ENCODE assay signal across 8 cellular contexts in genomic region chr11:46382644-46383403, GRCh38. TPM values are rescaled to one million over a fixed set of nuclear protein-coding genes. Genes with fewer than 3 reads are reported as not detected.
DNase-seq lines count a peak whose midpoint lies in the region; ATAC-seq and TF ChIP-seq lines count a peak whose summit lies in the region.

No MANE protein-coding gene starts in this region.

- no peaks in the 10 kb centered on the region for H3K9me3 Mint-ChIP-seq in activated CD4-positive, alpha-beta T cell treated with anti-CD3 and anti-CD28 coated beads, Interleukin-2, amount 10 ng/mL, durations not matched to agents 7 days and 5 days
- no peaks in the 10 kb centered on the region for H3K9me3 Mint-ChIP-seq in activated CD4-positive, alpha-beta memory T cell treated with anti-CD3 and anti-CD28 coated beads for 36 hours

- no peaks in the 10 kb centered on the region for H3F3A ChIP-seq in PC-3 (ENCODE audit: low read length, unreplicated experiment)

- DNase-seq in A172 (ENCODE audit: low spot score), result peak; percentile 52
- DNase-seq in PC-3, result peak; percentile 36
- peak; percentile 38 to 59 for DNase-seq in fibroblast of lung (ENCODE audit: low read depth in 2 of 2)
- DNase-seq in posterior cingulate gyrus, result peak in 6 of 10 donors; percentile 38 to 91 (median 58)
- no peak for DNase-seq in activated CD4-positive, alpha-beta T cell treated with anti-CD3 and anti-CD28 coated beads, Interleukin-2, amount 10 ng/mL, durations not matched to agents 7 days and 5 days
- DNase-seq in activated CD4-positive, alpha-beta memory T cell treated with anti-CD3 and anti-CD28 coated beads for 36 hours, result no peak
- no peak for DNase-seq in activated naive CD4-positive, alpha-beta T cell treated with Interleukin-2 at 50 U/mL for 16 hours

- peaks cover 12% of the 10 kb centered on the region for H3K36me3 Mint-ChIP-seq in activated CD4-positive, alpha-beta T cell treated with anti-CD3 and anti-CD28 coated beads, Interleukin-2, amount 10 ng/mL, durations not matched to agents 7 days and 5 days (ENCODE audit: low read depth)
- peaks cover 4% of the 10 kb centered on the region for H3K36me3 Mint-ChIP-seq in activated CD4-positive, alpha-beta memory T cell treated with anti-CD3 and anti-CD28 coated beads for 36 hours

- no peak overlapping the region for H2AFZ ChIP-seq in PC-3 (ENCODE audit: low read length)
- H2AFZ ChIP-seq in fibroblast of lung (ENCODE audit: low read length), result no peak overlapping the region

- intact Hi-C loops in PC-3 (cut with micrococcal nuclease), result no loop called here
- intact Hi-C loops in posterior cingulate gyrus (cut with DNase I), result no loop called here
- intact Hi-C loops in activated CD4-positive, alpha-beta memory T cell treated with anti-CD3 and anti-CD28 coated beads for 36 hours (cut with micrococcal nuclease), result no loop called here

- peaks cover 32% of the 10 kb centered on the region for H3K27me3 Mint-ChIP-seq in activated CD4-positive, alpha-beta T cell treated with anti-CD3 and anti-CD28 coated beads, Interleukin-2, amount 10 ng/mL, durations not matched to agents 7 days and 5 days
- peaks cover 35% of the 10 kb centered on the region for H3K27me3 Mint-ChIP-seq in activated CD4-positive, alpha-beta memory T cell treated with anti-CD3 and anti-CD28 coated beads for 36 hours

- no peaks in the 10 kb centered on the region for H3K79me2 ChIP-seq in PC-3 (ENCODE audit: low read length)
- H3K79me2 ChIP-seq in fibroblast of lung (ENCODE audit: control insufficient read depth, insufficient read depth, low read length), result no peaks in the 10 kb centered on the region

- no peak overlapping the region for H3K4me3 Mint-ChIP-seq in activated CD4-positive, alpha-beta T cell treated with anti-CD3 and anti-CD28 coated beads, Interleukin-2, amount 10 ng/mL, durations not matched to agents 7 days and 5 days
- no peak overlapping the region for H3K4me3 Mint-ChIP-seq in activated CD4-positive, alpha-beta memory T cell treated with anti-CD3 and anti-CD28 coated beads for 36 hours

- H4K20me1 ChIP-seq in PC-3 (ENCODE audit: low read length), result no peaks in the 10 kb centered on the region
- H4K20me1 ChIP-seq in fibroblast of lung (ENCODE audit: control insufficient read depth, extremely low read depth, insufficient read depth, low read length), result peaks cover 1% of the 10 kb centered on the region

- no peak for ATAC-seq in PC-3

- H3K4me3 ChIP-seq in PC-3 (ENCODE audit: low read length) (peak overlapping the region; percentile 79), fibroblast of lung (replicated peaks in 1 of 4; ENCODE audit: control extremely low read depth in 1 of 4, insufficient read depth in 1 of 4, low read depth in 3 of 4, low read length in 4 of 4) (peak overlapping the region in 3 of 4 experiments; percentile 46 to 59 (median 53))

- H3K4me2 ChIP-seq in PC-3 (ENCODE audit: low read length), result peak overlapping the region; percentile 93
- H3K4me2 ChIP-seq in fibroblast of lung (ENCODE audit: extremely low read depth, insufficient read depth, low read length), result peak overlapping the region; percentile 87

- H3K27ac Mint-ChIP-seq in activated CD4-positive, alpha-beta T cell treated with anti-CD3 and anti-CD28 coated beads, Interleukin-2, amount 10 ng/mL, durations not matched to agents 7 days and 5 days, result no peak overlapping the region
- no peak overlapping the region for H3K27ac Mint-ChIP-seq in activated CD4-positive, alpha-beta memory T cell treated with anti-CD3 and anti-CD28 coated beads for 36 hours

- H3K4me1 ChIP-seq in PC-3 (ENCODE audit: insufficient read depth, low read length), result peaks cover 8% of the 10 kb centered on the region; the same call in 1 of the 2 replicates
- peaks cover 10% of the 10 kb centered on the region for H3K4me1 ChIP-seq in fibroblast of lung (ENCODE audit: control insufficient read depth, extremely low read depth, insufficient read depth, low read length)

- H3K27me3 ChIP-seq in PC-3 (ENCODE audit: low read length), result no peaks in the 10 kb centered on the region
- H3K27me3 ChIP-seq in fibroblast of lung (ENCODE audit: control insufficient read depth, insufficient read depth, low read length), result peaks cover 4% of the 10 kb centered on the region

- no peak overlapping the region for H3K9ac ChIP-seq in PC-3 (ENCODE audit: low read length)
- no peak overlapping the region for H3K9ac ChIP-seq in fibroblast of lung (ENCODE audit: insufficient read depth, low read length)

- H3K9me3 ChIP-seq in PC-3 (ENCODE audit: low read length), result no peaks in the 10 kb centered on the region
- H3K9me3 ChIP-seq in fibroblast of lung (ENCODE audit: control insufficient read depth, insufficient read depth, low read depth, low read length), result no peaks in the 10 kb centered on the region

- no TSS peak for BruUV-seq in PC-3 (replicated peaks; lab: Mats Ljungman, UMichigan)

- POLR2A ChIA-PET in PC-3 (lab: Charles Lee; ENCODE audit: unreplicated experiment), result no interaction called here
- POLR2A ChIA-PET in activated CD4-positive, alpha-beta T cell treated with anti-CD3 and anti-CD28 coated beads, Interleukin-2, amount 10 ng/mL, durations not matched to agents 7 days and 5 days (lab: Charles Lee), result no interaction called here
- POLR2A ChIA-PET in activated CD4-positive, alpha-beta memory T cell treated with anti-CD3 and anti-CD28 coated beads for 36 hours (lab: Charles Lee), result no interaction called here

- CTCF ChIA-PET in PC-3 (lab: Charles Lee), result interaction anchor here (0.5 to 0.9 kb wide), 2 partner anchors 19 to 229 kb away, joined by 3 to 6 read pairs; no protein-coding TSS in a partner anchor
- CTCF ChIA-PET in activated CD4-positive, alpha-beta T cell treated with anti-CD3 and anti-CD28 coated beads, Interleukin-2, amount 10 ng/mL, durations not matched to agents 7 days and 5 days (lab: Charles Lee), result interaction anchor here (1.2 to 1.5 kb wide), 3 partner anchors 10 to 33 kb away, joined by 4 to 5 read pairs (median 4); no protein-coding TSS in a partner anchor
- CTCF ChIA-PET in activated CD4-positive, alpha-beta memory T cell treated with anti-CD3 and anti-CD28 coated beads for 36 hours (lab: Charles Lee), result interaction anchor here (1.0 to 1.2 kb wide), 2 partner anchors 11 to 20 kb away, joined by 3 to 4 read pairs; no protein-coding TSS in a partner anchor

- TF ChIP-seq CTCF in GM12874 (IDR thresholded peaks at IDR 0.05; ENCODE audit: insufficient read depth, low read depth, low read length), result peak; percentile 37
- TF ChIP-seq CTCF in PC-3 (conservative IDR thresholded peaks at IDR 0.05; ENCODE audit: low read depth, low read length), result peak; percentile 66
- TF ChIP-seq CTCF in fibroblast of lung (conservative IDR thresholded peaks at IDR 0.05 in 1 of 2, IDR thresholded peaks at IDR 0.05 in 1 of 2; ENCODE audit: low read depth in 1 of 2, low read length in 2 of 2), result peak; percentile 49 to 71

- H3K36me3 ChIP-seq in PC-3 (ENCODE audit: low read depth, low read length) (no peaks in the 10 kb centered on the region; the same call in 1 of the 2 replicates), fibroblast of lung (ENCODE audit: control insufficient read depth, insufficient read depth, low read length) (no peaks in the 10 kb centered on the region)

- H3K9me2 ChIP-seq in PC-3 (replicated peaks; ENCODE audit: low read length), result no peaks in the 10 kb centered on the region

- peaks cover 15% of the 10 kb centered on the region for H3K4me1 Mint-ChIP-seq in activated CD4-positive, alpha-beta T cell treated with anti-CD3 and anti-CD28 coated beads, Interleukin-2, amount 10 ng/mL, durations not matched to agents 7 days and 5 days
- peaks cover 11% of the 10 kb centered on the region for H3K4me1 Mint-ChIP-seq in activated CD4-positive, alpha-beta memory T cell treated with anti-CD3 and anti-CD28 coated beads for 36 hours (ENCODE audit: low read depth)

- H3K27ac ChIP-seq in PC-3 (ENCODE audit: low read length) (no peak overlapping the region), fibroblast of lung (ENCODE audit: insufficient read depth, low read length) (no peak overlapping the region)

RNA-seq across cellular contexts. Expression of gene MDK, which starts 1.4 kb away (rescaled TPM):
- total RNA-seq in A172 (2014; rRNA removed; shearing (Covaris generic)), result 8.9 and 13.3 TPM in 2 replicates
- total RNA-seq in PC-3 (2014; rRNA removed) (184 and 232 TPM in 2 replicates), fibroblast of lung (44.6 and 93.2 TPM in 2 replicates)
- 131 and 169 TPM in 2 replicates for polyA plus RNA-seq in fibroblast of lung
- polyA plus RNA-seq in fibroblast of lung (2012), result 157 and 188 TPM in 2 replicates
- 45.2 and 79.7 TPM in 2 replicates for polyA minus RNA-seq in fibroblast of lung (ENCODE audit: low replicate concordance)
- total RNA-seq in activated CD4-positive, alpha-beta T cell treated with anti-CD3 and anti-CD28 coated beads, Interleukin-2, amount 10 ng/mL, durations not matched to agents 7 days and 5 days, result 10 to 100 TPM in 1 of 2 experiments, 1 to 10 TPM in 1; 8.2 to 10.5 TPM
- total RNA-seq in activated CD4-positive, alpha-beta memory T cell treated with anti-CD3 and anti-CD28 coated beads for 36 hours, result 1 to 10 TPM; 5.9 to 7.0 TPM

RNA-seq across cellular contexts. Expression of gene CHRM4, which starts 8.8 kb away (rescaled TPM):
- total RNA-seq in A172 (2014; rRNA removed; shearing (Covaris generic)), result 4.0 and 5.5 TPM in 2 replicates
- total RNA-seq in PC-3 (2014; rRNA removed), result not detected in 2 replicates
- total RNA-seq in fibroblast of lung, result under 0.01 TPM in 1 of 2 replicates, not detected in the other
- polyA plus RNA-seq in fibroblast of lung, result 0.03 and 0.05 TPM in 2 replicates
- polyA plus RNA-seq in fibroblast of lung (2012), result 0.14 TPM in 1 of 2 replicates, not detected in the other
- 0.82 TPM in 1 of 2 replicates, not detected in the other for polyA minus RNA-seq in fibroblast of lung (ENCODE audit: low replicate concordance)
- total RNA-seq in activated CD4-positive, alpha-beta T cell treated with anti-CD3 and anti-CD28 coated beads, Interleukin-2, amount 10 ng/mL, durations not matched to agents 7 days and 5 days, result under 1 TPM; 0.12 to 0.31 TPM
- total RNA-seq in activated CD4-positive, alpha-beta memory T cell treated with anti-CD3 and anti-CD28 coated beads for 36 hours, result not detected

RNA-seq across cellular contexts. Expression of gene DGKZ, which starts 35.6 kb away (rescaled TPM):
- total RNA-seq in A172 (2014; rRNA removed; shearing (Covaris generic)), result 88.1 and 89.0 TPM in 2 replicates
- 70.2 and 91.0 TPM in 2 replicates for total RNA-seq in PC-3 (2014; rRNA removed)
- 24.9 and 35.5 TPM in 2 replicates for total RNA-seq in fibroblast of lung
- 16.4 and 26.1 TPM in 2 replicates for polyA plus RNA-seq in fibroblast of lung
- 34.5 and 44.0 TPM in 2 replicates for polyA plus RNA-seq in fibroblast of lung (2012)
- polyA minus RNA-seq in fibroblast of lung (ENCODE audit: low replicate concordance), result 71.9 and 76.7 TPM in 2 replicates
- total RNA-seq in activated CD4-positive, alpha-beta T cell treated with anti-CD3 and anti-CD28 coated beads, Interleukin-2, amount 10 ng/mL, durations not matched to agents 7 days and 5 days, result 100 to 1,000 TPM; 178 to 187 TPM
- total RNA-seq in activated CD4-positive, alpha-beta memory T cell treated with anti-CD3 and anti-CD28 coated beads for 36 hours, result 10 to 100 TPM; 85.3 to 88.7 TPM

Comparison
In these comparisons a context has a peak if more than half of its experiments do, and no peak if none do; other contexts are left out.
1. DNase-seq: peak in A172 (single experiment), PC-3 (single experiment), fibroblast of lung (2 of 2) and posterior cingulate gyrus (6 of 10); none in activated CD4-positive, alpha-beta T cell treated with anti-CD3 and anti-CD28 coated beads, Interleukin-2, amount 10 ng/mL, durations not matched to agents 7 days and 5 days (single experiment), activated CD4-positive, alpha-beta memory T cell treated with anti-CD3 and anti-CD28 coated beads for 36 hours (single experiment) and activated naive CD4-positive, alpha-beta T cell treated with Interleukin-2 at 50 U/mL for 16 hours (single experiment).
2. Peak in every context shown above with its lines, with median percentiles within 50 percentile points of each other: CTCF ChIP-seq.